11 cellular contexts compared by ENCODE assay signal in the genomic region with DNA sequence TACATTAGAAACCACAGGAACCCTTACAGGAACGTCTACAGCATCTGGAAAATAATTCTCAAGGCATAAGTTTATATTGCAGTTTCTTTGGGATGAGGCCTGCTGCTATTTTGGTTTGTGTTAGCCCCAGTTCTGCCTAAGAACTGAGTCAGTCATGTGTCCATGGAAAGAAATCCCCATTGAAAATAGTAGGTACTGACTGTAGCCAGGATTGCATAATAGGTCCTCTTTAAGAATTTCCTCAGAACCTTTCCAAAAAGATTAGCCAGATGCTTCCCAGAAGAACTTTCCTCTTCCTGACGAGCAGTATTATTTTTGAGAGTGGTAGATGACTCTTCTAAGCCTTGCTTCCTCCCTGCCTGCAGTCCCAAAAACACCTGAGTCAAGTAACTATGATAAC. TPM values are rescaled to one million over a fixed set of nuclear protein-coding genes. Genes with fewer than 3 reads are reported as not detected.
A peak's percentile ranks its signal among the peaks of the same experiment; 100 is the strongest.
DNase-seq lines count a peak whose midpoint lies in the region; ATAC-seq, FAIRE-seq and TF ChIP-seq lines count a peak whose summit lies in the region.
"Had no signal": no experiment of that assay in that cellular context is flagged by ENCODE, and none has a peak within 500 bp of the region (broad histone marks: within the 10 kb centered on the region; RNA-seq: fewer than 3 reads in every experiment).

No MANE protein-coding gene starts in this region.

- DNase-seq in EL (peak; percentile 46), K562 (ENCODE audit: extremely low read depth in 1 of 4, low spot score in 3 of 4) (no peak), heart left ventricle (no peak), renal cortical epithelial cell (ENCODE audit: low read depth) (peak; percentile 42), GM12891 (ENCODE audit: insufficient read length, low spot score) (no peak), thyroid gland (no peak)
- no peak for DNase-seq in stimulated activated CD4-positive, alpha-beta T cell treated with anti-CD3 and anti-CD28 coated beads, Interleukin-2, amount 100 ng/mL, for 48 hours
- DNase-seq: CD4-positive, alpha-beta memory T cell; hippocampal formation; NCI-H526 treated with DMSO at 0.1 percent for 48 hours had no signal

- CTCF ChIA-PET in K562 (lab: Yijun Ruan, JAX; ENCODE audit: low intra/inter-chr PET ratio), result no interaction called here

- ATAC-seq in K562 (no peak), heart left ventricle (peak; percentile 78 to 94 (median 92)), GM21786 (IDR thresholded peaks at IDR 0.05; ENCODE audit: unreplicated experiment) (no peak)

- intact Hi-C loops in K562 (cut with micrococcal nuclease), result no loop called here
- intact Hi-C loops in heart left ventricle (cut with DNase I), result loop anchor here in 6 of 10 donors (5.0 to 10.0 kb wide), 5 partner anchors 34 to 756 kb away; a partner anchor contains a TSS
- intact Hi-C loops in thyroid gland (cut with DNase I), result no loop called here

- no peak overlapping the region for H3K4me2 ChIP-seq in K562 (ENCODE audit: insufficient read depth, low read length)

- FAIRE-seq in K562 (lab: Jason Lieb, UNC) (no peak), GM12891 (lab: Jason Lieb, UNC) (no peak)

- in situ Hi-C loops in K562 (cut with MboI), result no loop called here

- H3K27me3 ChIP-seq in K562 (ENCODE audit: control insufficient read depth in 2 of 2, insufficient read depth in 2 of 2, low read length in 2 of 2), result no peaks in the 10 kb centered on the region
- no peaks in the 10 kb centered on the region for H3K27me3 ChIP-seq in heart left ventricle
- H3K27me3 ChIP-seq in thyroid gland, result no peaks in the 10 kb centered on the region

- no peaks in the 10 kb centered on the region for H3K79me2 ChIP-seq in K562 (ENCODE audit: control insufficient read depth, insufficient read depth, low read length)

- no peaks in the 10 kb centered on the region for H4K20me1 ChIP-seq in K562 (replicated peaks; ENCODE audit: control insufficient read depth, insufficient read depth, low read length)

- no peak overlapping the region for H2AFZ ChIP-seq in K562 (ENCODE audit: low read depth, low read length)

- no peak for TF ChIP-seq RAD21 in K562 (CRISPR knock-in tag; conservative IDR thresholded peaks at IDR 0.05 in 1 of 2, IDR thresholded peaks at IDR 0.05 in 1 of 2)

- no peaks in the 10 kb centered on the region for H3K9me1 ChIP-seq in K562 (ENCODE audit: control insufficient read depth, insufficient read depth, low read length)

- no peaks in the 10 kb centered on the region for H3K36me3 ChIP-seq in K562 (ENCODE audit: control insufficient read depth, insufficient read depth, low read length)
- H3K36me3 ChIP-seq in heart left ventricle, result no peaks in the 10 kb centered on the region
- H3K36me3 ChIP-seq in thyroid gland, result no peaks in the 10 kb centered on the region

- TF ChIP-seq CTCF in K562 (IDR thresholded peaks at IDR 0.05 in 2 of 3, conservative IDR thresholded peaks at IDR 0.05 in 1 of 3; ENCODE audit: insufficient read depth in 2 of 3, low read depth in 1 of 3, low read length in 3 of 3) (no peak), heart left ventricle (IDR thresholded peaks at IDR 0.05) (no peak), thyroid gland (IDR thresholded peaks at IDR 0.05) (no peak)

- BruUV-seq in K562 (replicated peaks; lab: Mats Ljungman, UMichigan), result no TSS peak

- no peak for TF ChIP-seq EP300 in K562 (IDR thresholded peaks at IDR 0.05; ENCODE audit: low read length)

- POLR2A ChIA-PET in K562 (lab: Yijun Ruan, JAX), result no interaction called here

- H3K27ac ChIP-seq in K562 (ENCODE audit: extremely low read depth, low read depth, low read length) (no peak overlapping the region), heart left ventricle (peak overlapping the region; percentile 38 to 84 (median 60)), thyroid gland (peak overlapping the region in 1 of 3 donors; percentile 38)

- H3K4me1 ChIP-seq in K562 (replicated peaks in 1 of 2; ENCODE audit: control insufficient read depth in 2 of 2, insufficient read depth in 2 of 2, low read length in 2 of 2), result no peaks in the 10 kb centered on the region
- H3K4me1 ChIP-seq in heart left ventricle, result peaks cover 15 to 54% (median 33%) of the 10 kb centered on the region in 12 donors
- H3K4me1 ChIP-seq in thyroid gland, result peaks cover 6 to 10% of the 10 kb centered on the region in 2 donors

- H3K4me3 ChIP-seq in K562, result no peak overlapping the region
- no peak overlapping the region for H3K4me3 ChIP-seq in heart left ventricle
- H3K4me3 ChIP-seq in thyroid gland (replicated peaks in 1 of 3), result no peak overlapping the region

- WGBS in K562 (ENCODE audit: insufficient coverage, low coverage, missing lambda C conversion rate), result 0% methylated on average over 2 of the region's 2 CpGs
- 11 to 32% (median 15%) methylated on average over 2 of the region's 2 CpGs for WGBS in heart left ventricle, 4 donors
- 23 to 37% methylated on average over 2 of the region's 2 CpGs for WGBS in thyroid gland, 2 donors

- no peak overlapping the region for H3K9ac ChIP-seq in K562 (ENCODE audit: insufficient read depth in 1 of 2, low read depth in 2 of 2, low read length in 2 of 2)

- TF ChIP-seq POLR2A in K562 (conservative IDR thresholded peaks at IDR 0.05) (no peak), heart left ventricle (IDR thresholded peaks at IDR 0.05) (no peak), GM12891 (IDR thresholded peaks at IDR 0.05; ENCODE audit: low read depth, low read length) (no peak), thyroid gland (IDR thresholded peaks at IDR 0.05) (no peak)

- H3K9me3 ChIP-seq in K562 (replicated peaks; ENCODE audit: control insufficient read depth, insufficient read depth, low read depth, low read length) (no peaks in the 10 kb centered on the region), heart left ventricle (no peaks in the 10 kb centered on the region), thyroid gland (no peaks in the 10 kb centered on the region)

TF ChIP-seq in K562, 482 proteins besides CTCF, POLR2A, EP300 and RAD21 (continues in another document):
- TF ChIP-seq, protein P1, sequence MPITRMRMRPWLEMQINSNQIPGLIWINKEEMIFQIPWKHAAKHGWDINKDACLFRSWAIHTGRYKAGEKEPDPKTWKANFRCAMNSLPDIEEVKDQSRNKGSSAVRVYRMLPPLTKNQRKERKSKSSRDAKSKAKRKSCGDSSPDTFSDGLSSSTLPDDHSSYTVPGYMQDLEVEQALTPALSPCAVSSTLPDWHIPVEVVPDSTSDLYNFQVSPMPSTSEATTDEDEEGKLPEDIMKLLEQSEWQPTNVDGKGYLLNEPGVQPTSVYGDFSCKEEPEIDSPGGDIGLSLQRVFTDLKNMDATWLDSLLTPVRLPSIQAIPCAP (CRISPR knock-in tag; IDR thresholded peaks at IDR 0.05; ENCODE audit: borderline replicate concordance), result no peak
- no peak for TF ChIP-seq PCBP2 (IDR thresholded peaks at IDR 0.05; ENCODE audit: low read depth, low read length, poor library complexity, severe bottlenecking)
- no peak for TF ChIP-seq XRCC4 (IDR thresholded peaks at IDR 0.05; ENCODE audit: extremely low read depth, insufficient read depth, insufficient read length)
- no peak for TF ChIP-seq SOX6 (IDR thresholded peaks at IDR 0.05)

TF ChIP-seq in GM12891, 5 proteins besides CTCF, POLR2A, EP300 and RAD21:
- TF ChIP-seq SPI1 (IDR thresholded peaks at IDR 0.05; ENCODE audit: low read depth, low read length), result no peak
- TF ChIP-seq PAX5 (IDR thresholded peaks at IDR 0.05; ENCODE audit: insufficient read depth, low read length, severe bottlenecking), result no peak
- TF ChIP-seq POU2F2 (IDR thresholded peaks at IDR 0.05; ENCODE audit: low read depth, low read length), result no peak
- TF ChIP-seq POLR2AphosphoS5 (IDR thresholded peaks at IDR 0.05; ENCODE audit: low read depth, low read length), result no peak
- no peak for TF ChIP-seq TAF1 (IDR thresholded peaks at IDR 0.05; ENCODE audit: low read depth, low read length)
TF ChIP-seq in GM12891: peak in this region for 0.

RNA-seq across cellular contexts. Expression of a gene that starts 52.6 kb away (rescaled TPM):
- total RNA-seq in K562 (2011; cell fraction: chromatin; rRNA removed; ENCODE audit: low replicate concordance), result 0.18 and 0.30 TPM in 2 replicates
- total RNA-seq in K562 (2011; cell fraction: nucleolus; rRNA removed), result not detected in 2 replicates
- 1.8 TPM in 1 of 2 replicates, not detected in the other for total RNA-seq in K562 (2011; cell fraction: nucleoplasm; rRNA removed)
- total RNA-seq in K562 (2014; rRNA removed) (0.09 and 0.12 TPM in 2 replicates), K562 (2014; rRNA removed; fragmentation: Illumina TruSeq; extraction: Trizol) (0.11 and 0.32 TPM in 2 replicates), K562 (2015; rRNA removed; fragmentation: Illumina TruSeq; extraction: Trizol) (0.26 and 0.36 TPM in 2 replicates), K562 (2021) (0.09 and 0.29 TPM in 2 replicates), heart left ventricle (10 to 100 TPM; 20.6 to 44.6 (median 30.9) TPM), renal cortical epithelial cell (48.1 and 68.5 TPM in 2 replicates), thyroid gland (10 to 100 TPM; 20.1 to 69.1 (median 33.5) TPM)
- polyA plus RNA-seq in K562 (2011; rRNA removed) (0.14 and 0.22 TPM in 2 replicates), K562 (2014; fragmentation: Illumina TruSeq; extraction: Trizol) (0.21 and 0.30 TPM in 2 replicates), K562 (2014; fragmentation: Nextera tagmentation; extraction: Ambion mirVana) (under 1 TPM; 0.01 to 0.07 TPM), K562 (2014; rRNA removed) (0.03 TPM in 1 of 2 replicates, not detected in the other), heart left ventricle (10 to 100 TPM in 1 of 2 donors, 1 to 10 TPM in 1; 5.2 to 13.2 TPM)
- polyA plus RNA-seq in K562 (2011; cell fraction: cytosol; rRNA removed), result 0.29 TPM in 1 of 2 replicates, not detected in the other
- polyA plus RNA-seq in K562 (2011; cell fraction: nucleus; rRNA removed), result 0.04 TPM in 2 replicates
- polyA plus RNA-seq in K562 (2012), result 0.09 and 0.61 TPM in 2 replicates
- polyA minus RNA-seq in K562 (2011; rRNA and poly(A)+ RNA removed), result 0.63 and 0.69 TPM in 2 replicates
- 0.38 and 2.5 TPM in 2 replicates for polyA minus RNA-seq in K562 (2011; cell fraction: cytosol; rRNA and poly(A)+ RNA removed)
- 0.33 and 0.40 TPM in 2 replicates for polyA minus RNA-seq in K562 (2011; cell fraction: nucleus; rRNA and poly(A)+ RNA removed)
- 0.08 TPM for polyA plus RNA-seq in GM12891 (2012; ENCODE audit: low read depth, missing spikeins)
- total RNA-seq: CD4-positive, alpha-beta memory T cell had no signal
- polyA plus RNA-seq: CD4-positive, alpha-beta memory T cell had no signal

Comparison
In these comparisons a context has a peak if more than half of its experiments do, and no peak if none do; other contexts are left out.
1. DNase-seq: peak in EL (single experiment) and renal cortical epithelial cell (single experiment); none in K562 (0 of 4), heart left ventricle (0 of 5), GM12891 (single experiment), thyroid gland (0 of 2) and stimulated activated CD4-positive, alpha-beta T cell treated with anti-CD3 and anti-CD28 coated beads, Interleukin-2, amount 100 ng/mL, for 48 hours (0 of 2).
2. ATAC-seq: peak in heart left ventricle (4 of 4); none in K562 (single experiment) and GM21786 (single experiment).
3. RNA of a gene that starts 52.6 kb away (total RNA-seq): 48.1 to 68.5 TPM in renal cortical epithelial cell, 20.1 to 69.1 TPM in thyroid gland and 20.6 to 44.6 TPM in heart left ventricle; 0.09 to 1.8 TPM in K562; every median in the first group is over 4 times any median in the second.
4. intact Hi-C loops: an anchor here in heart left ventricle (5.0 to 10.0 kb wide); none called in K562 and thyroid gland.